In genomic region chr7:92633211-92633906, GRCh38 we compare ENCODE assay signal across 8 cellular contexts. TPM values are rescaled to one million over a fixed set of nuclear protein-coding genes. Genes with fewer than 3 reads are reported as not detected.
A peak's percentile ranks its signal among the peaks of the same experiment; 100 is the strongest.
DNase-seq lines count a peak whose midpoint lies in the region; ATAC-seq, FAIRE-seq and TF ChIP-seq lines count a peak whose summit lies in the region.

No MANE protein-coding gene starts in this region.

- WGBS in stomach, 5 donors: 1 to 22% (median 14%) methylated on average over 2 of the region's 2 CpGs
- no CpG with 5 or more reads among the region's 2 CpGs for WGBS in H9 (ENCODE audit: extremely low coverage, insufficient read length, low lambda C conversion rate)

- H4K91ac ChIP-seq in H9 (ENCODE audit: insufficient read length, low read depth, low read length): no peak overlapping the region

- intact Hi-C loops in MCF 10A (cut with micrococcal nuclease) (no loop called here), stomach (cut with DNase I; ENCODE audit: low total_unique reads) (no loop called here)

- H4K5ac ChIP-seq in H9 (ENCODE audit: insufficient read length, low read depth, low read length): no peak overlapping the region

- H3K27me3 Mint-ChIP-seq in MCF 10A (ENCODE audit: insufficient read depth, unreplicated experiment) (no peaks in the 10 kb centered on the region), H9 (ENCODE audit: low read depth) (no peaks in the 10 kb centered on the region)

- H3K4me1 ChIP-seq in stomach: peaks cover 19 to 55% (median 35%) of the 10 kb centered on the region in 4 donors
- H3K4me1 ChIP-seq in H9 (ENCODE audit: insufficient read depth, low read length): no peaks in the 10 kb centered on the region

- H3K14ac ChIP-seq in H9 (ENCODE audit: insufficient read depth, low read length): no peak overlapping the region

- no peak overlapping the region for H3K23ac ChIP-seq in H9 (ENCODE audit: insufficient read length, low read depth, low read length)

- H3K4me1 Mint-ChIP-seq in MCF 10A (ENCODE audit: insufficient read depth, unreplicated experiment) (peaks cover 39% of the 10 kb centered on the region), H9 (peaks cover 12 to 24% of the 10 kb centered on the region in 2 experiments)

- BruUV-seq in MCF 10A (replicated peaks; lab: Mats Ljungman, UMichigan): no TSS peak

- H3K27ac ChIP-seq in stomach (peak overlapping the region in 4 of 5 donors; percentile 54 to 77 (median 68)), H9 (ENCODE audit: insufficient read length, low read depth, low read length) (no peak overlapping the region)

- no peaks in the 10 kb centered on the region for H3K9me3 Mint-ChIP-seq in MCF 10A (ENCODE audit: unreplicated experiment)
- H3K9me3 Mint-ChIP-seq in H9: no peaks in the 10 kb centered on the region; a peak in 1 of 5 replicates

- no peak overlapping the region for H2BK20ac ChIP-seq in H9 (ENCODE audit: low read depth, low read length, poor library complexity, severe bottlenecking)

- ATAC-seq in GM18867 (IDR thresholded peaks at IDR 0.05; ENCODE audit: unreplicated experiment): no peak

- no peak overlapping the region for H3K56ac ChIP-seq in H9 (ENCODE audit: insufficient read length, low read depth, low read length)

- H2AFZ ChIP-seq in H9 (ENCODE audit: low read length): no peak overlapping the region

- TF ChIP-seq EP300 in stomach (IDR thresholded peaks at IDR 0.05): no peak

- H3K36me3 ChIP-seq in stomach: no peaks in the 10 kb centered on the region

- no peak overlapping the region for H3K9ac ChIP-seq in H9 (ENCODE audit: extremely low read depth, insufficient read length, low read length)

- no peak overlapping the region for H2BK5ac ChIP-seq in H9 (ENCODE audit: insufficient read length, low read length)

- H3K18ac ChIP-seq in H9 (ENCODE audit: insufficient read length, low read depth, low read length): no peak overlapping the region

- no peak overlapping the region for H3K4ac ChIP-seq in H9 (ENCODE audit: low read depth, low read length)

- CTCF ChIA-PET in MCF 10A (lab: Yijun Ruan, JAX): interaction anchor here (0.7 to 2.3 kb wide), 6 partner anchors 13 to 203 kb away, joined by 3 to 11 read pairs (median 4); no protein-coding TSS in a partner anchor

- H3K4me3 Mint-ChIP-seq in MCF 10A (ENCODE audit: unreplicated experiment): peak overlapping the region; percentile 60
- H3K4me3 Mint-ChIP-seq in H9: no peak overlapping the region

- H3K79me1 ChIP-seq in H9 (ENCODE audit: insufficient read depth, low read depth, low read length, poor library complexity, severe bottlenecking): no peaks in the 10 kb centered on the region

- POLR2A ChIA-PET in MCF 10A (lab: Yijun Ruan, JAX): interaction anchor here (0.9 to 4.1 kb wide), 4 partner anchors 12 to 202 kb away, joined by 3 to 29 read pairs (median 3); partner anchors contain the start of gene FAM133B

- no peak overlapping the region for H4K8ac ChIP-seq in H9 (replicated peaks; ENCODE audit: insufficient read length, low read depth, low read length)

- H3K79me2 ChIP-seq in H9 (ENCODE audit: insufficient read depth, low read length): no peaks in the 10 kb centered on the region

- H3K9me3 ChIP-seq in stomach: no peaks in the 10 kb centered on the region
- H3K9me3 ChIP-seq in H9 (ENCODE audit: control insufficient read depth, low read depth, low read length): no peaks in the 10 kb centered on the region

- no peak overlapping the region for H3K4me3 ChIP-seq in stomach

- no peak overlapping the region for H3T11ph ChIP-seq in H9 (ENCODE audit: low read length)

- H3K23me2 ChIP-seq in H9 (ENCODE audit: insufficient read length, low read depth, low read length, poor library complexity, severe bottlenecking): no peaks in the 10 kb centered on the region

- H3K27me3 ChIP-seq in stomach (no peaks in the 10 kb centered on the region), H9 (ENCODE audit: insufficient read depth, low read length) (no peaks in the 10 kb centered on the region)

- H3K36me3 Mint-ChIP-seq in MCF 10A (ENCODE audit: insufficient read depth, unreplicated experiment) (no peaks in the 10 kb centered on the region), H9 (ENCODE audit: insufficient read depth in 1 of 3, low read depth in 3 of 3) (no peaks in the 10 kb centered on the region)

- H3K27ac Mint-ChIP-seq in MCF 10A (ENCODE audit: low read depth, unreplicated experiment): peak overlapping the region; percentile 70
- peak overlapping the region in 1 of 3 experiments; percentile 71; a peak in 2 of 7 replicates for H3K27ac Mint-ChIP-seq in H9

- no peak overlapping the region for H2BK12ac ChIP-seq in H9 (ENCODE audit: insufficient read length, low read depth, low read length)

- TF ChIP-seq CTCF in MCF 10A (IDR thresholded peaks at IDR 0.05; ENCODE audit: unreplicated experiment) (no peak), stomach (IDR thresholded peaks at IDR 0.05) (no peak), H9 (conservative IDR thresholded peaks at IDR 0.05) (no peak)

- peak; percentile 70 for DNase-seq in AG08395 (ENCODE audit: low spot score)
- no peak for DNase-seq in GM18507 (ENCODE audit: extremely low spot score, insufficient read length, low read depth)
- peak; percentile 90 for DNase-seq in MCF 10A (ENCODE audit: unreplicated experiment)
- peak; percentile 64 for DNase-seq in islet precursor cell
- no peak for DNase-seq in stomach
- no peak for DNase-seq in H9

- H2BK15ac ChIP-seq in H9 (ENCODE audit: low read depth, low read length): no peak overlapping the region

- no peak overlapping the region for H2AK5ac ChIP-seq in H9 (ENCODE audit: insufficient read length, low read length)

- FAIRE-seq in GM18507 (lab: Jason Lieb, UNC): peak; percentile 87

- H3K4me2 ChIP-seq in H9 (ENCODE audit: insufficient read depth, insufficient read length, low read length): no peak overlapping the region

- no peak overlapping the region for H2BK120ac ChIP-seq in H9 (ENCODE audit: low read depth, low read length, poor library complexity, severe bottlenecking)

- H4K20me1 ChIP-seq in H9 (ENCODE audit: control insufficient read depth, insufficient read depth, insufficient read length): no peaks in the 10 kb centered on the region

- no peak for TF ChIP-seq POLR2A in stomach (IDR thresholded peaks at IDR 0.05)

TF ChIP-seq in PFSK-1, 5 proteins besides CTCF, POLR2A, EP300 and RAD21:
- no peak for TF ChIP-seq REST (IDR thresholded peaks at IDR 0.05; ENCODE audit: insufficient read depth in 1 of 2, low read depth in 2 of 2, low read length in 2 of 2)
- no peak for TF ChIP-seq FOXP2 (optimal IDR thresholded peaks at IDR 0.05; ENCODE audit: borderline replicate concordance, extremely low read depth, extremely low read length, insufficient read depth)
- TF ChIP-seq SIN3A (IDR thresholded peaks at IDR 0.05; ENCODE audit: borderline replicate concordance, insufficient read depth, low read length): peak; percentile 97

RNA-seq across cellular contexts. Expression of gene FAM133B, which starts 43.2 kb away (rescaled TPM):
- 15.3 TPM for polyA plus RNA-seq in PFSK-1 (2012; ENCODE audit: insufficient read length, low read depth)
- total RNA-seq in MCF 10A (2022) (27.8 and 33.7 TPM in 2 replicates), stomach (10 to 100 TPM; 10.5 to 48.3 (median 29.7) TPM), H9 (2021) (39.2 and 41.2 TPM in 2 replicates)
- 10 to 100 TPM; 13.4 to 53.8 (median 17.0) TPM for polyA plus RNA-seq in stomach

Comparison
In these comparisons a context has a peak if more than half of its experiments do, and no peak if none do; other contexts are left out.
1. DNase-seq: peak in AG08395 (single experiment), MCF 10A (single experiment) and islet precursor cell (single experiment); none in GM18507 (single experiment), stomach (single experiment) and H9 (single experiment).